In genomic region chr17:41776262-41776900, GRCh38 we compare ENCODE assay signal across 9 cellular contexts. TPM values are rescaled to one million over a fixed set of nuclear protein-coding genes. Genes with fewer than 3 reads are reported as not detected.
DNase-seq lines count a peak whose midpoint lies in the region; ATAC-seq and TF ChIP-seq lines count a peak whose summit lies in the region.
"Not testable (repeated sequence)": the region's sequence is repeated elsewhere in the genome, so short reads cannot be mapped to it uniquely, and the experiment has no call there.
"Had no signal": no experiment of that assay in that cellular context is flagged by ENCODE, and none has a peak within 500 bp of the region (broad histone marks: within the 10 kb centered on the region; RNA-seq: fewer than 3 reads in every experiment).

No MANE protein-coding gene starts in this region.

- TF ChIP-seq POLR2A in right lobe of liver (IDR thresholded peaks at IDR 0.05), result not testable (repeated sequence)

- H3K79me2 ChIP-seq in neural progenitor cell (ENCODE audit: low read depth), result peaks cover 84% of the 10 kb centered on the region

- H3K9ac ChIP-seq in BLaER1 (peak overlapping the region; percentile 53; the same call in 1 of the 2 replicates), HUES64 (ENCODE audit: low read depth, low read length) (peak overlapping the region; percentile 44; the same call in 1 of the 2 replicates)
- not testable (repeated sequence) for H3K9ac ChIP-seq in neural progenitor cell

- not testable (repeated sequence) for H2AFZ ChIP-seq in neural progenitor cell (replicated peaks)

- not testable (repeated sequence) for H3K9me3 Mint-ChIP-seq in dendritic cell treated with granulocyte-macrophage colony-stimulating factor and Interleukin-4, amounts not matched to agents 40 ng/mL and 50 ng/mL, for 4 days; neural progenitor cell; stimulated activated naive B cell treated with anti-CD40 and anti-IgM and Interleukin-4, amounts not matched to agents 10 μg/mL and 1 μg/mL and 100 μg/mL, for 72 hours

- H3K27ac ChIP-seq in BLaER1, result peak overlapping the region; percentile 72
- H3K27ac ChIP-seq in HUES64 (ENCODE audit: low read depth, low read length), result peak overlapping the region; percentile 73; the same call in 1 of the 2 replicates
- H3K27ac ChIP-seq in WERI-Rb-1, result peak overlapping the region; percentile 84
- H3K27ac ChIP-seq in cardiac muscle cell, result peak overlapping the region; percentile 35
- H3K27ac ChIP-seq in right lobe of liver, result peak overlapping the region; percentile 86 to 99 (median 96)
- peak overlapping the region; percentile 95 for H3K27ac ChIP-seq in neural progenitor cell

- not testable (repeated sequence) for TF ChIP-seq CTCF in WERI-Rb-1 (IDR thresholded peaks at IDR 0.05; ENCODE audit: low read depth, low read length); cardiac muscle cell (IDR thresholded peaks at IDR 0.05; ENCODE audit: low read depth, low read length); right lobe of liver (IDR thresholded peaks at IDR 0.05); neural progenitor cell (IDR thresholded peaks at IDR 0.05)

- peaks cover 11% of the 10 kb centered on the region for H3K27me3 Mint-ChIP-seq in dendritic cell treated with granulocyte-macrophage colony-stimulating factor and Interleukin-4, amounts not matched to agents 40 ng/mL and 50 ng/mL, for 4 days
- not testable (repeated sequence) for H3K27me3 Mint-ChIP-seq in neural progenitor cell (ENCODE audit: insufficient read depth, low read depth); stimulated activated naive B cell treated with anti-CD40 and anti-IgM and Interleukin-4, amounts not matched to agents 10 μg/mL and 1 μg/mL and 100 μg/mL, for 72 hours

- WGBS in HUES64, result 87% methylated on average over 14 of the region's 14 CpGs
- WGBS in right lobe of liver (ENCODE audit: insufficient coverage, low coverage, low lambda C conversion rate, missing lambda C conversion rate), result 77% methylated on average over 11 of the region's 14 CpGs

- 0 out of 2 replicates have a peak overlapping the region, but pooled peaks have one; percentile 1 for H3K4me3 ChIP-seq in BLaER1
- not testable (repeated sequence) for H3K4me3 ChIP-seq in HUES64 (ENCODE audit: low read length); WERI-Rb-1 (ENCODE audit: low read depth, low read length); cardiac muscle cell; right lobe of liver
- H3K4me3 ChIP-seq in neural progenitor cell, result peak overlapping the region; percentile 25

- peaks cover 60% of the 10 kb centered on the region for H3K36me3 ChIP-seq in BLaER1
- H3K36me3 ChIP-seq in HUES64 (ENCODE audit: insufficient read depth, low read length); cardiac muscle cell; right lobe of liver; neural progenitor cell: not testable (repeated sequence)
- H3K36me3 ChIP-seq in WERI-Rb-1, result peaks cover 23% of the 10 kb centered on the region

- H4K20me1 ChIP-seq in BLaER1, result peaks cover 100% of the 10 kb centered on the region
- peaks cover 82% of the 10 kb centered on the region for H4K20me1 ChIP-seq in neural progenitor cell (ENCODE audit: low read depth)

- not testable (repeated sequence) for H3K4me3 Mint-ChIP-seq in dendritic cell treated with granulocyte-macrophage colony-stimulating factor and Interleukin-4, amounts not matched to agents 40 ng/mL and 50 ng/mL, for 4 days; neural progenitor cell; stimulated activated naive B cell treated with anti-CD40 and anti-IgM and Interleukin-4, amounts not matched to agents 10 μg/mL and 1 μg/mL and 100 μg/mL, for 72 hours

- H3K4me1 ChIP-seq in BLaER1, result peaks cover 100% of the 10 kb centered on the region
- peaks cover 45% of the 10 kb centered on the region for H3K4me1 ChIP-seq in HUES64 (ENCODE audit: insufficient read depth, low read length)
- peaks cover 21% of the 10 kb centered on the region for H3K4me1 ChIP-seq in cardiac muscle cell (ENCODE audit: low read depth)
- H3K4me1 ChIP-seq in right lobe of liver, result peaks cover 0 to 78% (median 40%) of the 10 kb centered on the region in 4 donors
- H3K4me1 ChIP-seq in neural progenitor cell, result peaks cover 50% of the 10 kb centered on the region

- H3F3A ChIP-seq in neural progenitor cell (ENCODE audit: low read depth), result peaks cover 41% of the 10 kb centered on the region

- intact Hi-C loops in dendritic cell treated with granulocyte-macrophage colony-stimulating factor and Interleukin-4, amounts not matched to agents 40 ng/mL and 50 ng/mL, for 4 days (cut with micrococcal nuclease); right lobe of liver (cut with DNase I): not testable (repeated sequence)

- DNase-seq in WERI-Rb-1; cardiac muscle cell (ENCODE audit: low read depth in 1 of 2, low spot score in 1 of 2); right lobe of liver; stimulated activated naive B cell treated with anti-CD40 and anti-IgM and Interleukin-4, amounts not matched to agents 10 μg/mL and 1 μg/mL and 100 μg/mL, for 72 hours: not testable (repeated sequence)
- DNase-seq in neural progenitor cell (ENCODE audit: low spot score), result peak; percentile 80

- H3K27ac Mint-ChIP-seq in dendritic cell treated with granulocyte-macrophage colony-stimulating factor and Interleukin-4, amounts not matched to agents 40 ng/mL and 50 ng/mL, for 4 days, result peak overlapping the region; percentile 23
- H3K27ac Mint-ChIP-seq in neural progenitor cell, result peak overlapping the region; percentile 46
- peak overlapping the region; percentile 79 for H3K27ac Mint-ChIP-seq in stimulated activated naive B cell treated with anti-CD40 and anti-IgM and Interleukin-4, amounts not matched to agents 10 μg/mL and 1 μg/mL and 100 μg/mL, for 72 hours

- peaks cover 73% of the 10 kb centered on the region for H3K36me3 Mint-ChIP-seq in dendritic cell treated with granulocyte-macrophage colony-stimulating factor and Interleukin-4, amounts not matched to agents 40 ng/mL and 50 ng/mL, for 4 days (ENCODE audit: low read depth)
- not testable (repeated sequence) for H3K36me3 Mint-ChIP-seq in neural progenitor cell; stimulated activated naive B cell treated with anti-CD40 and anti-IgM and Interleukin-4, amounts not matched to agents 10 μg/mL and 1 μg/mL and 100 μg/mL, for 72 hours

- peaks cover 76% of the 10 kb centered on the region for H3K4me1 Mint-ChIP-seq in dendritic cell treated with granulocyte-macrophage colony-stimulating factor and Interleukin-4, amounts not matched to agents 40 ng/mL and 50 ng/mL, for 4 days (ENCODE audit: low read depth)
- peaks cover 44% of the 10 kb centered on the region for H3K4me1 Mint-ChIP-seq in neural progenitor cell
- peaks cover 13 to 39% of the 10 kb centered on the region in 2 donors for H3K4me1 Mint-ChIP-seq in stimulated activated naive B cell treated with anti-CD40 and anti-IgM and Interleukin-4, amounts not matched to agents 10 μg/mL and 1 μg/mL and 100 μg/mL, for 72 hours

- not testable (repeated sequence) for H3K27me3 ChIP-seq in BLaER1; HUES64 (ENCODE audit: insufficient read depth, low read length); WERI-Rb-1 (ENCODE audit: insufficient read depth, low read depth, severe bottlenecking); cardiac muscle cell; right lobe of liver; neural progenitor cell

- H3K9me3 ChIP-seq in BLaER1; HUES64 (ENCODE audit: insufficient read depth, low read depth, low read length); WERI-Rb-1 (ENCODE audit: severe bottlenecking); cardiac muscle cell (ENCODE audit: low read depth); right lobe of liver; neural progenitor cell (ENCODE audit: low read depth): not testable (repeated sequence)

- H3K4me2 ChIP-seq in BLaER1, result peak overlapping the region; percentile 99
- H3K4me2 ChIP-seq in neural progenitor cell, result peak overlapping the region; percentile 75

- not testable (repeated sequence) for ATAC-seq in right lobe of liver; stimulated activated naive B cell treated with anti-CD40 and anti-IgM and Interleukin-4, amounts not matched to agents 10 μg/mL and 1 μg/mL and 100 μg/mL, for 72 hours (replicated peaks)

RNA-seq across cellular contexts. Expression of gene JUP, which starts 10.1 kb away (rescaled TPM):
- polyA plus RNA-seq in HUES64 (2013, experiment 1 of 2), result 61.3 TPM
- 64.8 TPM for polyA plus RNA-seq in HUES64 (2013, experiment 2 of 2)
- total RNA-seq in cardiac muscle cell, result 296 and 359 TPM in 2 replicates
- polyA plus RNA-seq in cardiac muscle cell, result 160 and 206 TPM in 2 replicates
- 10 to 100 TPM; 54.3 to 74.8 (median 65.7) TPM for total RNA-seq in right lobe of liver
- 28.5 and 91.8 TPM in 2 replicates for total RNA-seq in neural progenitor cell (ENCODE audit: low replicate concordance)

RNA-seq across cellular contexts. Expression of gene P3H4, which starts 35.4 kb away (rescaled TPM):
- 18.0 TPM for polyA plus RNA-seq in HUES64 (2013, experiment 1 of 2)
- 22.3 TPM for polyA plus RNA-seq in HUES64 (2013, experiment 2 of 2)
- total RNA-seq in cardiac muscle cell (118 and 153 TPM in 2 replicates), right lobe of liver (1 to 10 TPM; 1.8 to 3.8 (median 2.8) TPM), neural progenitor cell (ENCODE audit: low replicate concordance) (18.7 and 48.5 TPM in 2 replicates)
- 137 and 138 TPM in 2 replicates for polyA plus RNA-seq in cardiac muscle cell

RNA-seq across cellular contexts. Expression of gene FKBP10, which starts 36.4 kb away (rescaled TPM):
- 108 TPM for polyA plus RNA-seq in HUES64 (2013, experiment 1 of 2)
- 105 TPM for polyA plus RNA-seq in HUES64 (2013, experiment 2 of 2)
- total RNA-seq in cardiac muscle cell (265 and 336 TPM in 2 replicates), right lobe of liver (1 to 10 TPM; 2.4 to 5.1 (median 4.0) TPM), neural progenitor cell (ENCODE audit: low replicate concordance) (108 and 231 TPM in 2 replicates)
- 113 and 165 TPM in 2 replicates for polyA plus RNA-seq in cardiac muscle cell

RNA-seq across cellular contexts. Expression of gene HAP1, which starts 41.9 kb away (rescaled TPM):
- polyA plus RNA-seq in HUES64 (2013, experiment 1 of 2), result 0.60 TPM
- polyA plus RNA-seq in HUES64 (2013, experiment 2 of 2), result 0.95 TPM
- total RNA-seq in cardiac muscle cell (0.98 and 1.8 TPM in 2 replicates), right lobe of liver (under 1 TPM in 3 of 6 experiments, not detected in 3; 0.07 to 0.10 (median 0.07) TPM), neural progenitor cell (ENCODE audit: low replicate concordance) (0.45 and 1.7 TPM in 2 replicates)
- polyA plus RNA-seq in cardiac muscle cell, result 0.80 and 2.1 TPM in 2 replicates
- total RNA-seq: activated CD4-positive, alpha-beta T cell treated with anti-CD3 and anti-CD28 coated beads for 36 hours had no signal

RNA-seq across cellular contexts. Expression of gene NT5C3B, which starts 59.7 kb away (rescaled TPM):
- 60.6 TPM for polyA plus RNA-seq in HUES64 (2013, experiment 1 of 2)
- polyA plus RNA-seq in HUES64 (2013, experiment 2 of 2), result 57.7 TPM
- 164 and 190 TPM in 2 replicates for total RNA-seq in cardiac muscle cell
- polyA plus RNA-seq in cardiac muscle cell, result 221 and 222 TPM in 2 replicates
- 10 to 100 TPM; 19.9 to 30.7 (median 23.1) TPM for total RNA-seq in right lobe of liver
- 99.5 and 106 TPM in 2 replicates for total RNA-seq in neural progenitor cell (ENCODE audit: low replicate concordance)

Comparison
In these comparisons a context has a peak if more than half of its experiments do, and no peak if none do; other contexts are left out.
1. H3K27ac ChIP-seq: peak in every context shown above with its lines; median percentile 96 in right lobe of liver; 95 in neural progenitor cell; 84 in WERI-Rb-1; 73 in HUES64; 72 in BLaER1; 35 in cardiac muscle cell.
2. H3K27ac Mint-ChIP-seq: peak in every context shown above with its lines; median percentile 79 in stimulated activated naive B cell treated with anti-CD40 and anti-IgM and Interleukin-4, amounts not matched to agents 10 μg/mL and 1 μg/mL and 100 μg/mL, for 72 hours; 46 in neural progenitor cell; 23 in dendritic cell treated with granulocyte-macrophage colony-stimulating factor and Interleukin-4, amounts not matched to agents 40 ng/mL and 50 ng/mL, for 4 days.
3. RNA of gene FKBP10, which starts 36.4 kb away (total RNA-seq): 265 to 336 TPM in cardiac muscle cell and 108 to 231 TPM in neural progenitor cell; 2.4 to 5.1 TPM in right lobe of liver; every median in the first group is over 10 times any median in the second.